ENCODE assay signal across 1 cellular context in the genomic region with DNA sequence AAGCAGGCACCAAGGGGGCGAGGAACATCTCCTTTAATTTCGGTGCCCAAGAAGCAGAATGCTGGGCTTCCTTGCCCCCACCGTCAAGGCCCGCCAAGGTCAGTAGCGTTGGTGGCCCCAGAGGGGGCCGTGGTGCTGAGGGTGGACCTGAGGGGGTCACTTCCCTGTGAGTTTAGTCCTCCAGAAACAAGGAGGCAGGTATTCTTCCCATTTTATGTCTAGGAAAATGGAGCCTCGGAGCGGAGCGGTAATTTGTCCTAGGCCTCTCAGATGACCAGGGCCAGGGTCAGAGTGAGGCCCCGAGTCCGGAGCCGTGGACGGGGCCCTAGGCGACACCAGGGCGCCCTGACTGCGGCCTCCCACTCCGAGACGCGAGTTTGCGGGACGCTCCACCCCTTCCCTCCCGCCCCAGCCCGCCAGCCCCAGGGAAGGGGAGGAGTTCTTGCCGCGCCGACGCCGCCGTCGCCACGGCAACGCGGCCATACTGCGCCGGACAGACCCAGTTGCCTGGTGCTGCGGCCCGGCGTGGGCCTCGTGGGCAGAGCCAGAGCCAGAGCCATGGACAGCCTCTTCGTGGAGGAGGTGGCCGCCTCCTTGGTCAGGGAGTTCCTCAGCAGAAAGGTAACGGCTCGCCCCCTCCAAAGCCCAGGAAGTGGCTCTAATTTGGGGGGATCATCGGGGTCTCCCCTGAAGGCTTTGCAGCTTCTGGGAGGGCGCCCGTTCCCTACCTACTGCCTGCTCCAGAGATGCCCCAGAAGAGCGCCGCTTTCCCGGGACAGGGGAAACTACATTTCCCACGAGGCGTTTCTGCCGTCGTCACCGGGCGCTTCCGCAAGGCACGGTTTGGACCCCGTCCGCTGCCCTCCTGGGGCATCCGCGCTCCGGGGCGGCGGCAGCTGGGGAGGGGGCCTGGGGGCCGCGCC.
A peak's percentile ranks its signal among the peaks of the same experiment; 100 is the strongest.
TF ChIP-seq lines count a peak whose summit lies in the region.

MINDY4 (plus strand) TSS at position 482 of the 923 bp plus-strand sequence; CDS start at position 559, 77 bp downstream.

TF ChIP-seq in A549, 52 proteins besides CTCF, POLR2A, EP300 and RAD21 (continued from another document):
- no peak for TF ChIP-seq USF2 (IDR thresholded peaks at IDR 0.05)
- no peak for TF ChIP-seq MAFK (IDR thresholded peaks at IDR 0.05; ENCODE audit: partially characterized antibody)
- TF ChIP-seq POLR2AphosphoS2 (conservative IDR thresholded peaks at IDR 0.05; ENCODE audit: low read length), result no peak
- TF ChIP-seq HMGXB4 (CRISPR knock-in tag; IDR thresholded peaks at IDR 0.05; ENCODE audit: borderline replicate concordance), result no peak
- TF ChIP-seq CHD2 (IDR thresholded peaks at IDR 0.05; ENCODE audit: low read length, partially characterized antibody), result no peak
- TF ChIP-seq RCOR1 (IDR thresholded peaks at IDR 0.05; ENCODE audit: low read depth, low read length), result no peak
- TF ChIP-seq PBX3 (IDR thresholded peaks at IDR 0.05), result no peak
- TF ChIP-seq SREBF2 (IDR thresholded peaks at IDR 0.05), result no peak
- TF ChIP-seq KDM5A (IDR thresholded peaks at IDR 0.05), result no peak
- no peak for TF ChIP-seq CEBPB (IDR thresholded peaks at IDR 0.05)
- TF ChIP-seq FOSL2 (IDR thresholded peaks at IDR 0.05), result no peak
- TF ChIP-seq FOSL2 (CRISPR knock-in tag; IDR thresholded peaks at IDR 0.05), result no peak
- no peak for TF ChIP-seq BHLHE40 (IDR thresholded peaks at IDR 0.05; ENCODE audit: low read depth, low read length)
- no peak for TF ChIP-seq CBX2 (IDR thresholded peaks at IDR 0.05; ENCODE audit: borderline replicate concordance, low read depth)
- TF ChIP-seq NPAS2 (CRISPR knock-in tag; IDR thresholded peaks at IDR 0.05; ENCODE audit: borderline replicate concordance), result no peak
- no peak for TF ChIP-seq ZSCAN20 (CRISPR knock-in tag; IDR thresholded peaks at IDR 0.05)
- no peak for TF ChIP-seq EHF (CRISPR knock-in tag; IDR thresholded peaks at IDR 0.05)
- TF ChIP-seq ZNF302 (CRISPR knock-in tag; IDR thresholded peaks at IDR 0.05), result no peak
- no peak for TF ChIP-seq REST (IDR thresholded peaks at IDR 0.05)
- TF ChIP-seq MAZ (IDR thresholded peaks at IDR 0.05; ENCODE audit: borderline replicate concordance, low read depth, low read length), result no peak
- TF ChIP-seq HEYL (CRISPR knock-in tag; IDR thresholded peaks at IDR 0.05), result no peak
- peak; percentile 70 for TF ChIP-seq PHF8 (IDR thresholded peaks at IDR 0.05; ENCODE audit: borderline replicate concordance, low read depth)
- TF ChIP-seq ZFP36 (IDR thresholded peaks at IDR 0.05; ENCODE audit: borderline replicate concordance, partially characterized antibody), result no peak
- TF ChIP-seq HDAC2 (IDR thresholded peaks at IDR 0.05), result no peak
- TF ChIP-seq, protein P1, sequence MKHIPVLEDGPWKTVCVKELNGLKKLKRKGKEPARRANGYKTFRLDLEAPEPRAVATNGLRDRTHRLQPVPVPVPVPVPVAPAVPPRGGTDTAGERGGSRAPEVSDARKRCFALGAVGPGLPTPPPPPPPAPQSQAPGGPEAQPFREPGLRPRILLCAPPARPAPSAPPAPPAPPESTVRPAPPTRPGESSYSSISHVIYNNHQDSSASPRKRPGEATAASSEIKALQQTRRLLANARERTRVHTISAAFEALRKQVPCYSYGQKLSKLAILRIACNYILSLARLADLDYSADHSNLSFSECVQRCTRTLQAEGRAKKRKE (CRISPR knock-in tag; IDR thresholded peaks at IDR 0.05; ENCODE audit: low read depth), result no peak
